In the genomic region with DNA sequence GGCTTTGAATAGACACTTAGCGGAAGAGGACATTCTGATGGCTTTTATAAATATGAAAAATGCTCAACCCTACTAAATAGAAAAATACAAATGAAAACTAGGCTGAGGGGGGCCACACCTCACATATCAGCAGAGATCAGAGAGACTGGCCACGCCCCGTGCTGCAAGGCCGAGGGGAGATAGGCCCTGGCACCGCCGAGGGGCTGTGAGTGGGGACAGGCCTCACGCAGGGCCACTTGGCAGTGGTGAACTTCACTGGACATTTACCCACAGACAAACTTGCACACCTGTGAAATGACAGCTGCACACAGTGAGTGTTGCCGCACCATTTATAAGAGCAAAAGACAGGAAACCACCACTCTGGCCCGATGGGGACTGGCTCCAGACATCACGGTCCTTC, we compare ENCODE assay signal across 37 cellular contexts. TPM values are rescaled to one million over a fixed set of nuclear protein-coding genes. Genes with fewer than 3 reads are reported as not detected.
"Had no signal": no experiment of that assay in that cellular context is flagged by ENCODE, and none has a peak within 500 bp of the region (broad histone marks: within the 10 kb centered on the region; RNA-seq: fewer than 3 reads in every experiment).

No MANE protein-coding gene starts in this region.

- H3K27me3 ChIP-seq: breast epithelium, esophagus muscularis mucosa, foreskin keratinocyte, heart left ventricle, neutrophil, ovary, sigmoid colon, upper lobe of right lung had no signal

- H3K4me3 ChIP-seq: breast epithelium, esophagus muscularis mucosa, heart left ventricle, lower lobe of right lung, ovary, sigmoid colon, upper lobe of right lung had no signal

- H3K9me3 Mint-ChIP-seq: activated CD4-positive, alpha-beta T cell treated with anti-CD3 and anti-CD28 coated beads, Interleukin-2, amount 10 ng/mL, durations not matched to agents 7 days and 5 days; activated CD8-positive, alpha-beta T cell treated with anti-CD3 and anti-CD28 coated beads for 36 hours; activated naive CD4-positive, alpha-beta T cell treated with anti-CD3 and anti-CD28 coated beads, Interleukin-2, amount 50 U/mL, for 72 hours; activated T-cell treated with anti-CD3 and anti-CD28 coated beads, Interleukin-2, amount 50 U/mL, for 4 hours; activated T-helper 17 cell treated with anti-CD3 and anti-CD28 coated beads, Interleukin-2, amount 50 U/mL, for 72 hours; dendritic cell treated with granulocyte-macrophage colony-stimulating factor and Interleukin-4, amounts not matched to agents 40 ng/mL and 50 ng/mL, for 4 days; stimulated activated memory B cell treated with anti-CD40 and anti-IgM and Interleukin-4, amounts not matched to agents 10 μg/mL and 1 μg/mL and 100 μg/mL, for 72 hours; stimulated activated naive CD8-positive, alpha-beta T cell treated with anti-CD3 and anti-CD28 coated beads, Interleukin-15, amount 100 ng/mL, for 72 hours; T-helper 1 cell treated with Interleukin-12 subunit alpha and Interleukin-12 subunit beta and Interleukin-4 antibody, amounts not matched to agents 30 μg/mL and 1 μg/mL, for 36 hours had no signal

- H3K36me3 ChIP-seq: breast epithelium, esophagus muscularis mucosa, heart left ventricle, neutrophil, ovary, sigmoid colon, upper lobe of right lung had no signal

- H3K36me3 Mint-ChIP-seq: activated naive CD4-positive, alpha-beta T cell treated with anti-CD3 and anti-CD28 coated beads, Interleukin-2, amount 50 U/mL, for 72 hours had no signal

- ATAC-seq: activated CD8-positive, alpha-beta T cell treated with anti-CD3 and anti-CD28 coated beads for 36 hours; activated naive CD4-positive, alpha-beta T cell treated with anti-CD3 and anti-CD28 coated beads, Interleukin-2, amount 50 U/mL, for 72 hours; activated T-cell treated with anti-CD3 and anti-CD28 coated beads, Interleukin-2, amount 50 U/mL, for 4 hours; activated T-helper 17 cell treated with anti-CD3 and anti-CD28 coated beads, Interleukin-2, amount 50 U/mL, for 72 hours; foreskin keratinocyte; heart left ventricle; left lobe of liver; lower lobe of right lung; stimulated activated memory B cell treated with anti-CD40 and anti-IgM and Interleukin-4, amounts not matched to agents 10 μg/mL and 1 μg/mL and 100 μg/mL, for 72 hours; stimulated activated naive CD8-positive, alpha-beta T cell treated with anti-CD3 and anti-CD28 coated beads, Interleukin-15, amount 100 ng/mL, for 72 hours; upper lobe of right lung; WTC11 had no signal

- H3K27me3 Mint-ChIP-seq: activated CD4-positive, alpha-beta T cell treated with anti-CD3 and anti-CD28 coated beads, Interleukin-2, amount 10 ng/mL, durations not matched to agents 7 days and 5 days; activated CD8-positive, alpha-beta T cell treated with anti-CD3 and anti-CD28 coated beads for 36 hours; activated T-helper 17 cell treated with anti-CD3 and anti-CD28 coated beads, Interleukin-2, amount 50 U/mL, for 72 hours; dendritic cell treated with granulocyte-macrophage colony-stimulating factor and Interleukin-4, amounts not matched to agents 40 ng/mL and 50 ng/mL, for 4 days; progenitor cell of endocrine pancreas; stimulated activated memory B cell treated with anti-CD40 and anti-IgM and Interleukin-4, amounts not matched to agents 10 μg/mL and 1 μg/mL and 100 μg/mL, for 72 hours; stimulated activated naive CD8-positive, alpha-beta T cell treated with anti-CD3 and anti-CD28 coated beads, Interleukin-15, amount 100 ng/mL, for 72 hours had no signal

- H3K27ac ChIP-seq: breast epithelium, esophagus muscularis mucosa, foreskin keratinocyte, heart left ventricle, neutrophil, ovary, sigmoid colon, upper lobe of right lung had no signal

- H3K9me3 ChIP-seq: breast epithelium, esophagus muscularis mucosa, heart left ventricle, lower lobe of right lung, neutrophil, ovary, sigmoid colon, upper lobe of right lung had no signal

- H3K27ac Mint-ChIP-seq: activated CD4-positive, alpha-beta T cell treated with anti-CD3 and anti-CD28 coated beads, Interleukin-2, amount 10 ng/mL, durations not matched to agents 7 days and 5 days; activated CD8-positive, alpha-beta T cell treated with anti-CD3 and anti-CD28 coated beads for 36 hours; activated T-helper 17 cell treated with anti-CD3 and anti-CD28 coated beads, Interleukin-2, amount 50 U/mL, for 72 hours; dendritic cell treated with granulocyte-macrophage colony-stimulating factor and Interleukin-4, amounts not matched to agents 40 ng/mL and 50 ng/mL, for 4 days; endodermal cell; nephron progenitor cell; progenitor cell of endocrine pancreas; stimulated activated memory B cell treated with anti-CD40 and anti-IgM and Interleukin-4, amounts not matched to agents 10 μg/mL and 1 μg/mL and 100 μg/mL, for 72 hours; T-helper 1 cell treated with Interleukin-12 subunit alpha and Interleukin-12 subunit beta and Interleukin-4 antibody, amounts not matched to agents 30 μg/mL and 1 μg/mL, for 36 hours had no signal

- H3K4me3 Mint-ChIP-seq: activated CD4-positive, alpha-beta T cell treated with anti-CD3 and anti-CD28 coated beads, Interleukin-2, amount 10 ng/mL, durations not matched to agents 7 days and 5 days; activated CD8-positive, alpha-beta T cell treated with anti-CD3 and anti-CD28 coated beads for 36 hours; activated T-cell treated with anti-CD3 and anti-CD28 coated beads, Interleukin-2, amount 50 U/mL, for 4 hours; activated T-helper 17 cell treated with anti-CD3 and anti-CD28 coated beads, Interleukin-2, amount 50 U/mL, for 72 hours; dendritic cell treated with granulocyte-macrophage colony-stimulating factor and Interleukin-4, amounts not matched to agents 40 ng/mL and 50 ng/mL, for 4 days; endodermal cell; nephron progenitor cell; stimulated activated memory B cell treated with anti-CD40 and anti-IgM and Interleukin-4, amounts not matched to agents 10 μg/mL and 1 μg/mL and 100 μg/mL, for 72 hours; stimulated activated naive CD8-positive, alpha-beta T cell treated with anti-CD3 and anti-CD28 coated beads, Interleukin-15, amount 100 ng/mL, for 72 hours; T-helper 1 cell treated with Interleukin-12 subunit alpha and Interleukin-12 subunit beta and Interleukin-4 antibody, amounts not matched to agents 30 μg/mL and 1 μg/mL, for 36 hours; WTC11 had no signal

- DNase-seq: activated CD4-positive, alpha-beta T cell treated with anti-CD3 and anti-CD28 coated beads for 1 hour; activated CD4-positive, alpha-beta T cell treated with anti-CD3 and anti-CD28 coated beads, Interleukin-2, amount 10 ng/mL, durations not matched to agents 7 days and 5 days; activated CD8-positive, alpha-beta T cell treated with anti-CD3 and anti-CD28 coated beads for 36 hours; activated T-cell treated with anti-CD3 and anti-CD28 coated beads, Interleukin-2, amount 50 U/mL, for 4 hours; central memory CD4-positive, alpha-beta T cell; endodermal cell; foreskin keratinocyte; heart left ventricle; hypothalamus; kidney glomerular epithelial cell; lower lobe of right lung; mesenchymal stem cell; nephron progenitor cell; ovary; retina; sigmoid colon; small intestine; stimulated activated CD4-positive, alpha-beta T cell treated with anti-CD3 and anti-CD28 coated beads, Interleukin-1b, Interleukin-23, amount 100 ng/mL, for 48 hours; stimulated activated CD4-positive, alpha-beta T cell treated with anti-CD3 and anti-CD28 coated beads, Interleukin-4, amount 100 ng/mL, for 4 hours; stimulated activated CD8-positive, alpha-beta memory T cell treated with anti-CD3 and anti-CD28 coated beads, Interleukin-4, amount 100 ng/mL, for 48 hours; stimulated activated naive CD8-positive, alpha-beta T cell treated with anti-CD3 and anti-CD28 coated beads, Interleukin-15, amount 100 ng/mL, for 72 hours; substantia nigra; T-helper 9 cell; upper lobe of right lung had no signal

RNA-seq across cellular contexts. Expression of a gene that starts 45.6 kb away (rescaled TPM):
- total RNA-seq: activated CD4-positive, alpha-beta T cell treated with anti-CD3 and anti-CD28 coated beads, Interleukin-2, amount 10 ng/mL, durations not matched to agents 7 days and 5 days; activated CD8-positive, alpha-beta T cell treated with anti-CD3 and anti-CD28 coated beads for 36 hours; activated naive CD4-positive, alpha-beta T cell treated with anti-CD3 and anti-CD28 coated beads, Interleukin-2, amount 50 U/mL, for 72 hours; activated T-cell treated with anti-CD3 and anti-CD28 coated beads, Interleukin-2, amount 50 U/mL, for 4 hours; activated T-helper 17 cell treated with anti-CD3 and anti-CD28 coated beads, Interleukin-2, amount 50 U/mL, for 72 hours; mononuclear cell had no signal
- polyA plus RNA-seq: heart left ventricle had no signal

RNA-seq across cellular contexts. Expression of a gene that starts 52.9 kb away (rescaled TPM):
- total RNA-seq: activated CD4-positive, alpha-beta T cell treated with anti-CD3 and anti-CD28 coated beads, Interleukin-2, amount 10 ng/mL, durations not matched to agents 7 days and 5 days; activated CD8-positive, alpha-beta T cell treated with anti-CD3 and anti-CD28 coated beads for 36 hours; activated naive CD4-positive, alpha-beta T cell treated with anti-CD3 and anti-CD28 coated beads, Interleukin-2, amount 50 U/mL, for 72 hours; activated T-helper 17 cell treated with anti-CD3 and anti-CD28 coated beads, Interleukin-2, amount 50 U/mL, for 72 hours; breast epithelium; endodermal cell; esophagus muscularis mucosa; foreskin keratinocyte; lower lobe of right lung; mononuclear cell; progenitor cell of endocrine pancreas; sigmoid colon; upper lobe of right lung had no signal
- polyA plus RNA-seq: foreskin keratinocyte, heart left ventricle, ovary, sigmoid colon, thymus had no signal
